ENCODE assay signal across 1 cellular context in the genomic region with DNA sequence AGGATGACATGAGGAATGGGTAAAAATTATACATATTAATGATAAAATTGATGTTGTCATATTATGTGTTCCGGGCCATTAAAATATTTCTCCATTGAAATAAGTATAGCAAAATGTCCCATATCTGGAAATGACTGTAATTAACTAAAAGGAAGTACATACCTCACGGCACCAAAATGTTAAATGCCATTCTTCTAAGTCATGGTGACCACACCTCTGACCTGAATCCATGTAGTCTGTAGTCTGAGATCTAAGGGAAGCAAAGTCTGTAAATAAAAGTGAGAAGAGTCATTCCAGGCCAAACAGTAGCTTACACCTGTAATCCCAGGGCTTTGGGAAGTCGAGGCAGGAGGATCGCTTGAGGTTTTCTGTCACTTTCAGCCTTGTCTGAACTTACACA.
TF ChIP-seq lines count a peak whose summit lies in the region.

No MANE protein-coding gene starts in this region.

TF ChIP-seq in Ishikawa, 13 proteins besides CTCF, POLR2A, EP300 and RAD21 (continued from another document):
- TF ChIP-seq, protein P1, sequence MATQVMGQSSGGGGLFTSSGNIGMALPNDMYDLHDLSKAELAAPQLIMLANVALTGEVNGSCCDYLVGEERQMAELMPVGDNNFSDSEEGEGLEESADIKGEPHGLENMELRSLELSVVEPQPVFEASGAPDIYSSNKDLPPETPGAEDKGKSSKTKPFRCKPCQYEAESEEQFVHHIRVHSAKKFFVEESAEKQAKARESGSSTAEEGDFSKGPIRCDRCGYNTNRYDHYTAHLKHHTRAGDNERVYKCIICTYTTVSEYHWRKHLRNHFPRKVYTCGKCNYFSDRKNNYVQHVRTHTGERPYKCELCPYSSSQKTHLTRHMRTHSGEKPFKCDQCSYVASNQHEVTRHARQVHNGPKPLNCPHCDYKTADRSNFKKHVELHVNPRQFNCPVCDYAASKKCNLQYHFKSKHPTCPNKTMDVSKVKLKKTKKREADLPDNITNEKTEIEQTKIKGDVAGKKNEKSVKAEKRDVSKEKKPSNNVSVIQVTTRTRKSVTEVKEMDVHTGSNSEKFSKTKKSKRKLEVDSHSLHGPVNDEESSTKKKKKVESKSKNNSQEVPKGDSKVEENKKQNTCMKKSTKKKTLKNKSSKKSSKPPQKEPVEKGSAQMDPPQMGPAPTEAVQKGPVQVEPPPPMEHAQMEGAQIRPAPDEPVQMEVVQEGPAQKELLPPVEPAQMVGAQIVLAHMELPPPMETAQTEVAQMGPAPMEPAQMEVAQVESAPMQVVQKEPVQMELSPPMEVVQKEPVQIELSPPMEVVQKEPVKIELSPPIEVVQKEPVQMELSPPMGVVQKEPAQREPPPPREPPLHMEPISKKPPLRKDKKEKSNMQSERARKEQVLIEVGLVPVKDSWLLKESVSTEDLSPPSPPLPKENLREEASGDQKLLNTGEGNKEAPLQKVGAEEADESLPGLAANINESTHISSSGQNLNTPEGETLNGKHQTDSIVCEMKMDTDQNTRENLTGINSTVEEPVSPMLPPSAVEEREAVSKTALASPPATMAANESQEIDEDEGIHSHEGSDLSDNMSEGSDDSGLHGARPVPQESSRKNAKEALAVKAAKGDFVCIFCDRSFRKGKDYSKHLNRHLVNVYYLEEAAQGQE (IDR thresholded peaks at IDR 0.05; ENCODE audit: low read depth): no peak
- TF ChIP-seq FOXM1 (IDR thresholded peaks at IDR 0.05; ENCODE audit: borderline replicate concordance, low read depth) (peak; percentile 75; the same call in 1 of the 2 replicates), NFIC (IDR thresholded peaks at IDR 0.05) (no peak), CEBPB (IDR thresholded peaks at IDR 0.05) (no peak), TEAD4 (IDR thresholded peaks at IDR 0.05) (peak; percentile 69)
TF ChIP-seq in Ishikawa: peak in this region for 2.
